ENCODE assay signal across 22 cellular contexts in the genomic region with DNA sequence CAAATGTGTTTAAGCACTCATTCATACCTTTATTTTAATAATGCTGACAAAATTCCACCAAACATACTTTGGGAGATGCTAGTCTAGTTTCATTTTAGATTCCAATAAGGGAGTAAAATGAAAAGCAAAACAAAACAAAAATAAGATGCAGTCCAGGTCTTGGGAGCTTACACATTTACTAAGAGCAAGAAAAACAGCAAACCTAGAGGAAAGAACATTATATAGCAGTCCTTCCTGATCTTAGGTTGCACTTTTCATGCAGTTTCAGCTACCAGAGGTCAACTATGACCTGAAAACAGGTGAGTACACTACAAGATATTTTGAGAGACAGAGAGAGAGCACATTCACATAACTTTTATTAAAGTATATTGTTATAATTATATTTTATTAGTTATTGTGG.
"Had no signal": no experiment of that assay in that cellular context is flagged by ENCODE, and none has a peak within 500 bp of the region (broad histone marks: within the 10 kb centered on the region; RNA-seq: fewer than 3 reads in every experiment).

No MANE protein-coding gene starts in this region.

- H3K27ac Mint-ChIP-seq: activated CD8-positive, alpha-beta memory T cell treated with anti-CD3 and anti-CD28 coated beads, Interleukin-2, amount 10 ng/mL, durations not matched to agents 7 days and 5 days; activated naive CD8-positive, alpha-beta T cell treated with anti-CD3 and anti-CD28 coated beads for 36 hours; dendritic cell treated with granulocyte-macrophage colony-stimulating factor and Interleukin-4, amounts not matched to agents 40 ng/mL and 50 ng/mL, for 4 days; natural killer cell; stimulated activated naive B cell treated with anti-CD40 and anti-IgM and Interleukin-4, amounts not matched to agents 10 μg/mL and 1 μg/mL and 100 μg/mL, for 72 hours had no signal

- H3K4me2 ChIP-seq: smooth muscle cell had no signal

- H3K36me3 Mint-ChIP-seq: activated CD8-positive, alpha-beta memory T cell treated with anti-CD3 and anti-CD28 coated beads, Interleukin-2, amount 10 ng/mL, durations not matched to agents 7 days and 5 days; activated naive CD8-positive, alpha-beta T cell treated with anti-CD3 and anti-CD28 coated beads for 36 hours; natural killer cell; stimulated activated naive B cell treated with anti-CD40 and anti-IgM and Interleukin-4, amounts not matched to agents 10 μg/mL and 1 μg/mL and 100 μg/mL, for 72 hours had no signal

- H3K4me1 Mint-ChIP-seq: activated CD8-positive, alpha-beta memory T cell treated with anti-CD3 and anti-CD28 coated beads, Interleukin-2, amount 10 ng/mL, durations not matched to agents 7 days and 5 days; activated naive CD8-positive, alpha-beta T cell treated with anti-CD3 and anti-CD28 coated beads for 36 hours; natural killer cell had no signal

- H3K4me1 ChIP-seq: esophagus squamous epithelium, pancreas had no signal

- H3K27me3 ChIP-seq: esophagus squamous epithelium, pancreas, tibial artery had no signal

- H3K4me3 Mint-ChIP-seq: activated CD8-positive, alpha-beta memory T cell treated with anti-CD3 and anti-CD28 coated beads, Interleukin-2, amount 10 ng/mL, durations not matched to agents 7 days and 5 days; activated naive CD8-positive, alpha-beta T cell treated with anti-CD3 and anti-CD28 coated beads for 36 hours; dendritic cell treated with granulocyte-macrophage colony-stimulating factor and Interleukin-4, amounts not matched to agents 40 ng/mL and 50 ng/mL, for 4 days; natural killer cell; stimulated activated naive B cell treated with anti-CD40 and anti-IgM and Interleukin-4, amounts not matched to agents 10 μg/mL and 1 μg/mL and 100 μg/mL, for 72 hours had no signal

- H3K27ac ChIP-seq: esophagus squamous epithelium, pancreas, tibial artery, WERI-Rb-1 had no signal

- H3K27me3 Mint-ChIP-seq: activated CD8-positive, alpha-beta memory T cell treated with anti-CD3 and anti-CD28 coated beads, Interleukin-2, amount 10 ng/mL, durations not matched to agents 7 days and 5 days; activated naive CD8-positive, alpha-beta T cell treated with anti-CD3 and anti-CD28 coated beads for 36 hours; dendritic cell treated with granulocyte-macrophage colony-stimulating factor and Interleukin-4, amounts not matched to agents 40 ng/mL and 50 ng/mL, for 4 days had no signal

- H3K9me3 Mint-ChIP-seq: dendritic cell treated with granulocyte-macrophage colony-stimulating factor and Interleukin-4, amounts not matched to agents 40 ng/mL and 50 ng/mL, for 4 days; stimulated activated naive B cell treated with anti-CD40 and anti-IgM and Interleukin-4, amounts not matched to agents 10 μg/mL and 1 μg/mL and 100 μg/mL, for 72 hours had no signal

- DNase-seq: activated CD4-positive, alpha-beta T cell treated with anti-CD3 and anti-CD28 coated beads, Interleukin-2, amount 50 U/mL, for 48 hours; activated CD8-positive, alpha-beta memory T cell treated with anti-CD3 and anti-CD28 coated beads, Interleukin-2, amount 10 ng/mL, durations not matched to agents 7 days and 5 days; activated naive CD8-positive, alpha-beta T cell treated with anti-CD3 and anti-CD28 coated beads for 36 hours; amniotic stem cell; effector CD8-positive, alpha-beta T cell; esophagus squamous epithelium; foreskin melanocyte; glutamatergic neuron; hypothalamus; islet precursor cell; left colon; natural killer cell; pancreas; stimulated activated CD4-positive, alpha-beta T cell treated with anti-CD3 and anti-CD28 coated beads, Interleukin-4, amount 100 ng/mL, for 4 hours; stimulated activated naive B cell treated with anti-CD40 and anti-IgM and Interleukin-4, amounts not matched to agents 10 μg/mL and 1 μg/mL and 100 μg/mL, for 72 hours; T-helper 2 cell; tibial artery; WERI-Rb-1 had no signal

- H3K9me3 ChIP-seq: esophagus squamous epithelium, pancreas, tibial artery had no signal

- H3K36me3 ChIP-seq: esophagus squamous epithelium, pancreas, tibial artery, WERI-Rb-1 had no signal

- H3K4me3 ChIP-seq: esophagus squamous epithelium, lung, pancreas, smooth muscle cell, tibial artery had no signal

- ATAC-seq: activated CD8-positive, alpha-beta memory T cell treated with anti-CD3 and anti-CD28 coated beads, Interleukin-2, amount 10 ng/mL, durations not matched to agents 7 days and 5 days; left colon; natural killer cell; pancreas; sciatic nerve; stimulated activated naive B cell treated with anti-CD40 and anti-IgM and Interleukin-4, amounts not matched to agents 10 μg/mL and 1 μg/mL and 100 μg/mL, for 72 hours had no signal
